ENCODE assay signal across 35 cellular contexts in the genomic region with DNA sequence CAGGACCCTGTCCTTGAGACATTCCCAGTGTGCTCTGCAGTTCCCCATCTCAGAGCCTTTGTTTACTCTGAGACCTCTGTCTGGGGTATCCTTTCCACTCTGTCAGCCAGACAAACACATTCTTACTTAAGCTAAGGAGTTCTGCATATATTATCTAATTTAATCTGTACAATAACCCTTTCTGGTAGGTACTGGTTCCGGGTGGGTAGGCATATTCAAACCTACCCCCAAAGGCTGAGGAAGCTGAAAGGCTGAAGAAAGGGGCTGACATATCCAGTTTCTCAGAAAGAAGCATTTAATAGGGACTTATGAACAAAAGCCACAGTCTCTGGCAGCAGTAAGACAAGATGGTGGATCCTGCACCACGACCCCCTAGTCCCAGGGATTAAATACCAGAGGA. TPM values are rescaled to one million over a fixed set of nuclear protein-coding genes. Genes with fewer than 3 reads are reported as not detected.
"Had no signal": no experiment of that assay in that cellular context is flagged by ENCODE, and none has a peak within 500 bp of the region (broad histone marks: within the 10 kb centered on the region; RNA-seq: fewer than 3 reads in every experiment).

No MANE protein-coding gene starts in this region.

- ATAC-seq: activated CD4-positive, CD25-positive, alpha-beta regulatory T cell treated with anti-CD3 and anti-CD28 coated beads, Interleukin-2, amount 50 U/mL, for 24 hours; activated CD8-positive, alpha-beta T cell treated with anti-CD3 and anti-CD28 coated beads for 36 hours; activated naive CD8-positive, alpha-beta T cell treated with anti-CD3 and anti-CD28 coated beads, Interleukin-2, amount 50 U/mL, for 24 hours; activated T-cell treated with anti-CD3 and anti-CD28 coated beads, Interleukin-2, amount 50 U/mL, for 4 hours; activated T-helper 17 cell treated with anti-CD3 and anti-CD28 coated beads, Interleukin-2, amount 50 U/mL, for 72 hours; body of pancreas; gastroesophageal sphincter had no signal

- H3K4me3 Mint-ChIP-seq: activated B cell treated with CpG ODN at 0.5 μM for 24 hours; activated CD8-positive, alpha-beta T cell treated with anti-CD3 and anti-CD28 coated beads for 36 hours; activated naive CD4-positive, alpha-beta T cell treated with anti-CD3 and anti-CD28 coated beads, Interleukin-2, amount 50 U/mL, for 24 hours; activated naive CD8-positive, alpha-beta T cell treated with anti-CD3 and anti-CD28 coated beads for 36 hours; activated naive CD8-positive, alpha-beta T cell treated with anti-CD3 and anti-CD28 coated beads, Interleukin-2, amount 50 U/mL, for 24 hours; activated T-cell treated with anti-CD3 and anti-CD28 coated beads, Interleukin-2, amount 50 U/mL, for 4 hours; activated T-helper 17 cell treated with anti-CD3 and anti-CD28 coated beads, Interleukin-2, amount 50 U/mL, for 72 hours had no signal

- H3K27me3 Mint-ChIP-seq: activated B cell treated with CpG ODN at 0.5 μM for 24 hours; activated CD8-positive, alpha-beta T cell treated with anti-CD3 and anti-CD28 coated beads for 36 hours; activated naive CD4-positive, alpha-beta T cell treated with anti-CD3 and anti-CD28 coated beads, Interleukin-2, amount 50 U/mL, for 24 hours; activated naive CD8-positive, alpha-beta T cell treated with anti-CD3 and anti-CD28 coated beads for 36 hours; activated T-helper 17 cell treated with anti-CD3 and anti-CD28 coated beads, Interleukin-2, amount 50 U/mL, for 72 hours had no signal

- DNase-seq: activated B cell treated with CpG ODN at 0.5 μM for 24 hours; activated CD4-positive, alpha-beta T cell treated with anti-CD3 and anti-CD28 coated beads for 48 hours; activated CD4-positive, alpha-beta T cell treated with anti-CD3 and anti-CD28 coated beads, Interleukin-2, amount 50 U/mL, for 1 hour; activated CD4-positive, alpha-beta T cell treated with anti-CD3 and anti-CD28 coated beads, Interleukin-2, amount 50 U/mL, for 48 hours; activated CD8-positive, alpha-beta memory T cell treated with anti-CD3 and anti-CD28 coated beads for 24 hours; activated CD8-positive, alpha-beta T cell treated with anti-CD3 and anti-CD28 coated beads for 36 hours; activated effector memory CD4-positive, alpha-beta T cell treated with Interleukin-2 at 50 U/mL for 16 hours; activated gamma-delta T cell treated with Interleukin-2 at 50 U/mL for 16 hours; activated naive CD4-positive, alpha-beta T cell treated with Interleukin-2 at 50 U/mL for 16 hours; activated naive CD8-positive, alpha-beta T cell treated with anti-CD3 and anti-CD28 coated beads for 36 hours; activated naive CD8-positive, alpha-beta T cell treated with anti-CD3 and anti-CD28 coated beads, Interleukin-2, amount 50 U/mL, for 24 hours; activated T-cell treated with anti-CD3 and anti-CD28 coated beads, Interleukin-2, amount 50 U/mL, for 4 hours; adrenal gland; amygdala; aorta; body of pancreas; central memory CD4-positive, alpha-beta T cell; cerebellar nuclear complex; colonic mucosa; effector CD8-positive, alpha-beta T cell; esophagus squamous epithelium; foreskin melanocyte; head of caudate nucleus; T-helper 1 cell; T-helper 2 cell had no signal

- H3K27me3 ChIP-seq: adrenal gland, body of pancreas, breast epithelium, cardiac muscle cell, colonic mucosa, esophagus squamous epithelium, gastroesophageal sphincter had no signal

- H3K4me1 Mint-ChIP-seq: activated naive CD4-positive, alpha-beta T cell treated with anti-CD3 and anti-CD28 coated beads, Interleukin-2, amount 50 U/mL, for 24 hours; activated T-helper 17 cell treated with anti-CD3 and anti-CD28 coated beads, Interleukin-2, amount 50 U/mL, for 72 hours had no signal

- H3K9me3 ChIP-seq: adrenal gland, body of pancreas, breast epithelium, colonic mucosa, esophagus squamous epithelium, gastroesophageal sphincter had no signal

- H3K4me3 ChIP-seq: adrenal gland, body of pancreas, breast epithelium, cardiac muscle cell, colonic mucosa, esophagus squamous epithelium, gastroesophageal sphincter had no signal

- H3K36me3 Mint-ChIP-seq: activated naive CD4-positive, alpha-beta T cell treated with anti-CD3 and anti-CD28 coated beads, Interleukin-2, amount 50 U/mL, for 24 hours; activated naive CD8-positive, alpha-beta T cell treated with anti-CD3 and anti-CD28 coated beads for 36 hours had no signal

- H3K9me3 Mint-ChIP-seq: activated B cell treated with CpG ODN at 0.5 μM for 24 hours; activated CD8-positive, alpha-beta T cell treated with anti-CD3 and anti-CD28 coated beads for 36 hours; activated naive CD4-positive, alpha-beta T cell treated with anti-CD3 and anti-CD28 coated beads, Interleukin-2, amount 50 U/mL, for 24 hours; activated naive CD8-positive, alpha-beta T cell treated with anti-CD3 and anti-CD28 coated beads for 36 hours; activated naive CD8-positive, alpha-beta T cell treated with anti-CD3 and anti-CD28 coated beads, Interleukin-2, amount 50 U/mL, for 24 hours; activated T-cell treated with anti-CD3 and anti-CD28 coated beads, Interleukin-2, amount 50 U/mL, for 4 hours; activated T-helper 17 cell treated with anti-CD3 and anti-CD28 coated beads, Interleukin-2, amount 50 U/mL, for 72 hours had no signal

- H3K27ac ChIP-seq: adrenal gland, body of pancreas, breast epithelium, cardiac muscle cell, colonic mucosa, epithelial cell of prostate, esophagus squamous epithelium, gastroesophageal sphincter, VCaP had no signal

- H3K36me3 ChIP-seq: adrenal gland, breast epithelium, cardiac muscle cell, colonic mucosa, esophagus squamous epithelium, gastroesophageal sphincter had no signal

- H3K4me1 ChIP-seq: adrenal gland, body of pancreas, breast epithelium, colonic mucosa had no signal

- H3K27ac Mint-ChIP-seq: activated B cell treated with CpG ODN at 0.5 μM for 24 hours; activated CD8-positive, alpha-beta T cell treated with anti-CD3 and anti-CD28 coated beads for 36 hours; activated naive CD4-positive, alpha-beta T cell treated with anti-CD3 and anti-CD28 coated beads, Interleukin-2, amount 50 U/mL, for 24 hours; activated naive CD8-positive, alpha-beta T cell treated with anti-CD3 and anti-CD28 coated beads for 36 hours; activated naive CD8-positive, alpha-beta T cell treated with anti-CD3 and anti-CD28 coated beads, Interleukin-2, amount 50 U/mL, for 24 hours; activated T-helper 17 cell treated with anti-CD3 and anti-CD28 coated beads, Interleukin-2, amount 50 U/mL, for 72 hours had no signal

RNA-seq across cellular contexts. Expression of a gene that starts 53.1 kb away (rescaled TPM):
- total RNA-seq: fibroblast of lung, fibroblast of villous mesenchyme had no signal
- polyA plus RNA-seq: fibroblast of lung had no signal
